ENCODE assay signal across 8 cellular contexts in the genomic region with DNA sequence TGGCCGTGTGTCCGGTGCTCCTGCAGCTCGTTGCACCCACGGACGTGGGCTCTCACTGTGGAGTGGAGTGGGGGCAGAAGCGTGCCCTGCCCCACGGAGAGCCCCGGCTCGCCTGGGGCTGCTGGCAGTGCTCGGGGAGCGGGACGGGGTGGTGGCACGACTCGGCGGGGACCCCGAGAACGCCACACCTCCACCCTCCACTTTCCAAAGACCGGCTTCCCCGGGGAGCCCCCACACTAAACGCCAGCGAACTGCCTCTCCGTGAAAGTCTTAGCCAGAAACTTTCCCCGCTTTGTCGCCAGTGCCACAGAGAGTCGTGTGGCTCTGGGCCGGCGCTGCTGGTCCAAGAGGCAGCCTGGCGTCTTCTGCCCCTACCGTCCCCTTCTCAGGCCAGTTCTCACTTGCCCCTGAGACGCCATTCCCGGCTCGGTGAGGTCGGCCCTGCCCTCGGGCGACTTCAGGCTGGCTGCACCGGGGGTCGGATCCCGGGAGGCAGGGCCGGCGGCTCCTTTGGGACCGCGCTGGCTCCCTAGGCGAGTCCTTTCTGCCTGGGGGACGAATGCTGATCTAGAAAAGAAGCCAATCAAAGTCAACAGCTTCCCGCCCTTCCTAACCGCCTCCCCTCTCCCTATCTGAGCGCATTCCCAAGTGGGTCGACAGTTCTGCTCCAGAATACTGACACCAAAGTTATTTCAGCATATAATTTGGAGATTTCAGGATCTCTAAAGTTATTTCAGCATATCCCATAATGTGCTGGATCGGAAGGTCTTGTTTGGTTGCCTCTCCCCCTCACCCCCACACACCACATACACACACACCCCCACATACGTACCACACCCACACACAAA. TPM values are rescaled to one million over a fixed set of nuclear protein-coding genes. Genes with fewer than 3 reads are reported as not detected.
DNase-seq lines count a peak whose midpoint lies in the region; ATAC-seq and TF ChIP-seq lines count a peak whose summit lies in the region.

No MANE protein-coding gene starts in this region.

- peak overlapping the region; percentile 21 to 92 (median 78) for H3K9ac ChIP-seq in subcutaneous abdominal adipose tissue (ENCODE audit: low read length in 5 of 5)

- H3K4me1 ChIP-seq in ACC112 (ENCODE audit: control insufficient read depth, insufficient read depth, low read length, unreplicated experiment) = peaks cover 40% of the 10 kb centered on the region
- H3K4me1 ChIP-seq in subcutaneous abdominal adipose tissue (ENCODE audit: control insufficient read depth in 5 of 5, insufficient read depth in 5 of 5, low read length in 5 of 5) = peaks cover 2 to 50% (median 49%) of the 10 kb centered on the region in 5 donors

- H3K27me3 Mint-ChIP-seq in activated CD4-positive, alpha-beta memory T cell treated with anti-CD3 and anti-CD28 coated beads, Interleukin-2, amount 10 ng/mL, durations not matched to agents 7 days and 5 days = peaks cover 29% of the 10 kb centered on the region

- H3K4me1 Mint-ChIP-seq in activated CD4-positive, alpha-beta memory T cell treated with anti-CD3 and anti-CD28 coated beads, Interleukin-2, amount 10 ng/mL, durations not matched to agents 7 days and 5 days = peaks cover 27% of the 10 kb centered on the region

- POLR2A ChIA-PET in activated CD4-positive, alpha-beta memory T cell treated with anti-CD3 and anti-CD28 coated beads, Interleukin-2, amount 10 ng/mL, durations not matched to agents 7 days and 5 days (lab: Charles Lee) = interaction anchor here (1.2 to 3.2 kb wide), 4 partner anchors 9 to 275 kb away, joined by 3 to 24 read pairs (median 4); a partner anchor contains a TSS

- H3K27ac ChIP-seq in ACC112 (ENCODE audit: low read depth, low read length) (peak overlapping the region; percentile 50; the same call in 1 of the 2 replicates), subcutaneous abdominal adipose tissue (ENCODE audit: low read depth, low read length) (peak overlapping the region; percentile 74)

- CTCF ChIA-PET in activated CD4-positive, alpha-beta memory T cell treated with anti-CD3 and anti-CD28 coated beads, Interleukin-2, amount 10 ng/mL, durations not matched to agents 7 days and 5 days (lab: Charles Lee) = interaction anchor here (1.1 kb wide), 1 partner anchor 157 kb away, joined by 3 read pairs; no protein-coding TSS in a partner anchor

- no peaks in the 10 kb centered on the region for H3K36me3 Mint-ChIP-seq in activated CD4-positive, alpha-beta memory T cell treated with anti-CD3 and anti-CD28 coated beads, Interleukin-2, amount 10 ng/mL, durations not matched to agents 7 days and 5 days (ENCODE audit: low read depth)

- TF ChIP-seq CTCF in GM13977 (IDR thresholded peaks at IDR 0.05; ENCODE audit: extremely low read depth, insufficient read depth, missing control alignments) = no peak
- TF ChIP-seq CTCF in epithelial cell of esophagus (IDR thresholded peaks at IDR 0.05; ENCODE audit: insufficient read depth, low read depth, low read length, missing control alignments) = no peak

- H3K36me3 ChIP-seq in ACC112 (ENCODE audit: insufficient read depth, low read length) (no peaks in the 10 kb centered on the region), subcutaneous abdominal adipose tissue (ENCODE audit: control insufficient read depth in 5 of 5, insufficient read depth in 5 of 5, low read length in 5 of 5) (no peaks in the 10 kb centered on the region)

- H3K9me3 ChIP-seq in subcutaneous abdominal adipose tissue (ENCODE audit: control insufficient read depth in 5 of 5, low read length in 5 of 5) = peaks cover 0 to 8% (median 0%) of the 10 kb centered on the region in 5 donors

- H3K79me2 ChIP-seq in ACC112 (ENCODE audit: control insufficient read depth, insufficient read depth, low read length, unreplicated experiment) = no peaks in the 10 kb centered on the region

- H3K27ac Mint-ChIP-seq in activated CD4-positive, alpha-beta memory T cell treated with anti-CD3 and anti-CD28 coated beads, Interleukin-2, amount 10 ng/mL, durations not matched to agents 7 days and 5 days = peak overlapping the region; percentile 24

- H3K4me3 Mint-ChIP-seq in activated CD4-positive, alpha-beta memory T cell treated with anti-CD3 and anti-CD28 coated beads, Interleukin-2, amount 10 ng/mL, durations not matched to agents 7 days and 5 days = peak overlapping the region; percentile 81

- peak overlapping the region; percentile 58 for H2AFZ ChIP-seq in ACC112 (ENCODE audit: low read length, unreplicated experiment)

- peak; percentile 35 for ATAC-seq in HG02870 (IDR thresholded peaks at IDR 0.05; ENCODE audit: unreplicated experiment)

- H3K27me3 ChIP-seq in ACC112 (ENCODE audit: insufficient read depth, low read length) (no peaks in the 10 kb centered on the region), subcutaneous abdominal adipose tissue (ENCODE audit: control insufficient read depth in 5 of 5, insufficient read depth in 4 of 5, low read length in 5 of 5) (no peaks in the 10 kb centered on the region)

- DNase-seq in GM13977 (ENCODE audit: low spot score) = peak; percentile 72
- peak; percentile 59 for DNase-seq in NCI-H2029 treated with DMSO at 0.1 percent for 48 hours (lab: John Stamatoyannopoulos, UW)
- peak; percentile 18 for DNase-seq in activated CD4-positive, alpha-beta memory T cell treated with anti-CD3 and anti-CD28 coated beads, Interleukin-2, amount 10 ng/mL, durations not matched to agents 7 days and 5 days
- DNase-seq in epithelial cell of esophagus (ENCODE audit: low read depth) = peak; percentile 21
- DNase-seq in midbrain (lab: John Stamatoyannopoulos, UW) = peak; percentile 65

- in situ Hi-C loops in GM13977 (cut with MboI; ENCODE audit: low pct_unique_long_range_greater_than_20kb, low sequenced_read_pairs, unreplicated experiment) = loop anchor here (25.0 kb wide), 1 partner anchor 313 kb away; no protein-coding TSS in a partner anchor

- no peaks in the 10 kb centered on the region for H3K9me3 Mint-ChIP-seq in activated CD4-positive, alpha-beta memory T cell treated with anti-CD3 and anti-CD28 coated beads, Interleukin-2, amount 10 ng/mL, durations not matched to agents 7 days and 5 days

- H3K4me3 ChIP-seq in ACC112 (ENCODE audit: low read depth, low read length) = peak overlapping the region; percentile 94
- peak overlapping the region; percentile 81 for H3K4me3 ChIP-seq in epithelial cell of esophagus (ENCODE audit: low read length)
- peak overlapping the region; percentile 79 to 98 (median 91) for H3K4me3 ChIP-seq in subcutaneous abdominal adipose tissue (ENCODE audit: low read depth in 1 of 5, low read length in 5 of 5)

RNA-seq across cellular contexts. Expression of a gene that starts 2.6 kb away (rescaled TPM):
- total RNA-seq in activated CD4-positive, alpha-beta memory T cell treated with anti-CD3 and anti-CD28 coated beads, Interleukin-2, amount 10 ng/mL, durations not matched to agents 7 days and 5 days = under 1 TPM in 1 of 2 experiments, not detected in 1; 0.28 TPM

Comparison
In these comparisons a context has a peak if more than half of its experiments do, and no peak if none do; other contexts are left out.
1. Peak in every context shown above with its lines: DNase-seq, ATAC-seq, H3K4me3 ChIP-seq and H3K27ac ChIP-seq.
2. DNase-seq: peak in every context shown above with its lines; median percentile 72 in GM13977; 65 in midbrain; 59 in NCI-H2029 treated with DMSO at 0.1 percent for 48 hours; 21 in epithelial cell of esophagus; 18 in activated CD4-positive, alpha-beta memory T cell treated with anti-CD3 and anti-CD28 coated beads, Interleukin-2, amount 10 ng/mL, durations not matched to agents 7 days and 5 days.